Comparison of ENCODE assay signal across 11 cellular contexts in the genomic region with DNA sequence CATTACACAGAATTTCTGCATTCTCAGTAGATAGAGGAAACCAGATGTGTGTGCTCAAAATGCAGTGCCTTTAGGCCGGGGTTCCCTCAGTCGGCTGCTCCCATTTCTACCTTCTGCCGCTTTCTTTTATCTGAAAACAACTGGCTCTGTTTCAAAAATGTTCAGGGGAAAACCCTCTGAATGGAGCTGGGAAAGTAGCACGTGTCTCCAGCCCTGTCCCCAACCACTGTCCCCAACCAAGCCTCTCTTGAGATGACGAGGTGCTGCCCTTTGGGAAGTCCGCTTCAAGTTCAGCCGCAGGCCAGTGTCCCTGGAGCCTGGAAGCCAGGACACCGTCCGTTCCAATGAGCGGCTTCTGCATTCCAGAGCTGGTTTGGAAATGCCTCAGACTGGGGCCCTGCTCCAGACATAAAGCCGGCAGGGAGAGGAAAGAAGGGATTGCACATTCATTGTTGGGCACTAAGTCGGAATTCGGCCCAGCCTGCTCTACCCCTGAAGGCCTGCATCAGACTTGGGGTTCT.
DNase-seq lines count a peak whose midpoint lies in the region; ATAC-seq and TF ChIP-seq lines count a peak whose summit lies in the region.
"Had no signal": no experiment of that assay in that cellular context is flagged by ENCODE, and none has a peak within 500 bp of the region (broad histone marks: within the 10 kb centered on the region; RNA-seq: fewer than 3 reads in every experiment).

No MANE protein-coding gene starts in this region.

- H3K27ac Mint-ChIP-seq in brain, result peak overlapping the region in 3 of 5 experiments; percentile 58 to 89 (median 89)
- no peak overlapping the region for H3K27ac Mint-ChIP-seq in activated naive CD4-positive, alpha-beta T cell treated with anti-CD3 and anti-CD28 coated beads, Interleukin-2, amount 10 ng/mL, durations not matched to agents 7 days and 5 days
- H3K27ac Mint-ChIP-seq in stimulated activated memory B cell treated with anti-CD40 and anti-IgM and Interleukin-4, amounts not matched to agents 10 μg/mL and 1 μg/mL and 100 μg/mL, for 72 hours, result no peak overlapping the region
- H3K27ac Mint-ChIP-seq: activated CD4-positive, alpha-beta T cell treated with anti-CD3 and anti-CD28 coated beads for 36 hours; activated naive CD8-positive, alpha-beta T cell treated with anti-CD3 and anti-CD28 coated beads, Interleukin-2, amount 10 ng/mL, durations not matched to agents 7 days and 5 days had no signal

- peak overlapping the region; percentile 16 for H3K4me2 ChIP-seq in skeletal muscle satellite cell (ENCODE audit: low read length)

- H3K36me3 ChIP-seq in skeletal muscle satellite cell (ENCODE audit: insufficient read depth, low read length), result peaks cover 18% of the 10 kb centered on the region

- H3K4me1 Mint-ChIP-seq in brain, result peaks cover 27% of the 10 kb centered on the region
- no peaks in the 10 kb centered on the region for H3K4me1 Mint-ChIP-seq in activated naive CD4-positive, alpha-beta T cell treated with anti-CD3 and anti-CD28 coated beads, Interleukin-2, amount 10 ng/mL, durations not matched to agents 7 days and 5 days
- peaks cover 13% of the 10 kb centered on the region for H3K4me1 Mint-ChIP-seq in stimulated activated memory B cell treated with anti-CD40 and anti-IgM and Interleukin-4, amounts not matched to agents 10 μg/mL and 1 μg/mL and 100 μg/mL, for 72 hours
- H3K4me1 Mint-ChIP-seq: activated CD4-positive, alpha-beta T cell treated with anti-CD3 and anti-CD28 coated beads for 36 hours; activated naive CD8-positive, alpha-beta T cell treated with anti-CD3 and anti-CD28 coated beads, Interleukin-2, amount 10 ng/mL, durations not matched to agents 7 days and 5 days had no signal

- no peaks in the 10 kb centered on the region for H3K27me3 ChIP-seq in skeletal muscle satellite cell (ENCODE audit: control insufficient read depth, insufficient read depth, low read length)

- H3K9me3 Mint-ChIP-seq in brain, result no peaks in the 10 kb centered on the region
- no peaks in the 10 kb centered on the region for H3K9me3 Mint-ChIP-seq in activated naive CD4-positive, alpha-beta T cell treated with anti-CD3 and anti-CD28 coated beads, Interleukin-2, amount 10 ng/mL, durations not matched to agents 7 days and 5 days
- no peaks in the 10 kb centered on the region for H3K9me3 Mint-ChIP-seq in stimulated activated memory B cell treated with anti-CD40 and anti-IgM and Interleukin-4, amounts not matched to agents 10 μg/mL and 1 μg/mL and 100 μg/mL, for 72 hours
- H3K9me3 Mint-ChIP-seq: activated naive CD8-positive, alpha-beta T cell treated with anti-CD3 and anti-CD28 coated beads, Interleukin-2, amount 10 ng/mL, durations not matched to agents 7 days and 5 days had no signal

- TF ChIP-seq CTCF in brain (conservative IDR thresholded peaks at IDR 0.05), result no peak

- DNase-seq in GM04503 (ENCODE audit: low read depth), result peak; percentile 71
- DNase-seq in islet precursor cell, result peak; percentile 85
- DNase-seq in activated CD4-positive, CD25-positive, alpha-beta regulatory T cell (lab: John Stamatoyannopoulos, UW), result no peak
- DNase-seq in activated naive CD4-positive, alpha-beta T cell treated with anti-CD3 and anti-CD28 coated beads, Interleukin-2, amount 10 ng/mL, durations not matched to agents 7 days and 5 days, result no peak
- DNase-seq in stimulated activated naive CD8-positive, alpha-beta T cell treated with anti-CD3 and anti-CD28 coated beads, Interleukin-15, Interleukin-2, amounts not matched to agents 100 U/mL and 50 U/mL, for 24 hours, result no peak
- DNase-seq: activated CD4-positive, alpha-beta T cell treated with anti-CD3 and anti-CD28 coated beads for 36 hours; activated naive CD8-positive, alpha-beta T cell treated with anti-CD3 and anti-CD28 coated beads, Interleukin-2, amount 10 ng/mL, durations not matched to agents 7 days and 5 days; NCI-H1930 had no signal

- peak overlapping the region; percentile 19 for H3K9ac ChIP-seq in skeletal muscle satellite cell (ENCODE audit: low read depth, low read length)

- H3K9me3 ChIP-seq in skeletal muscle satellite cell (replicated peaks; ENCODE audit: low read length), result no peaks in the 10 kb centered on the region

- no peak overlapping the region for H3K4me3 Mint-ChIP-seq in brain
- no peak overlapping the region for H3K4me3 Mint-ChIP-seq in activated naive CD4-positive, alpha-beta T cell treated with anti-CD3 and anti-CD28 coated beads, Interleukin-2, amount 10 ng/mL, durations not matched to agents 7 days and 5 days
- no peak overlapping the region for H3K4me3 Mint-ChIP-seq in stimulated activated memory B cell treated with anti-CD40 and anti-IgM and Interleukin-4, amounts not matched to agents 10 μg/mL and 1 μg/mL and 100 μg/mL, for 72 hours
- H3K4me3 Mint-ChIP-seq: activated CD4-positive, alpha-beta T cell treated with anti-CD3 and anti-CD28 coated beads for 36 hours; activated naive CD8-positive, alpha-beta T cell treated with anti-CD3 and anti-CD28 coated beads, Interleukin-2, amount 10 ng/mL, durations not matched to agents 7 days and 5 days had no signal

- H3K36me3 Mint-ChIP-seq in brain, result peaks cover 12% of the 10 kb centered on the region
- peaks cover 2% of the 10 kb centered on the region for H3K36me3 Mint-ChIP-seq in activated naive CD4-positive, alpha-beta T cell treated with anti-CD3 and anti-CD28 coated beads, Interleukin-2, amount 10 ng/mL, durations not matched to agents 7 days and 5 days
- peaks cover 36% of the 10 kb centered on the region for H3K36me3 Mint-ChIP-seq in stimulated activated memory B cell treated with anti-CD40 and anti-IgM and Interleukin-4, amounts not matched to agents 10 μg/mL and 1 μg/mL and 100 μg/mL, for 72 hours
- H3K36me3 Mint-ChIP-seq: activated naive CD8-positive, alpha-beta T cell treated with anti-CD3 and anti-CD28 coated beads, Interleukin-2, amount 10 ng/mL, durations not matched to agents 7 days and 5 days had no signal

- ATAC-seq in stimulated activated naive CD8-positive, alpha-beta T cell treated with anti-CD3 and anti-CD28 coated beads, Interleukin-15, Interleukin-2, amounts not matched to agents 100 U/mL and 50 U/mL, for 24 hours, result no peak
- ATAC-seq in stimulated activated memory B cell treated with anti-CD40 and anti-IgM and Interleukin-4, amounts not matched to agents 10 μg/mL and 1 μg/mL and 100 μg/mL, for 72 hours, result no peak
- ATAC-seq: activated CD4-positive, alpha-beta T cell treated with anti-CD3 and anti-CD28 coated beads for 36 hours had no signal

- no peak overlapping the region for H3K4me3 ChIP-seq in skeletal muscle satellite cell (ENCODE audit: low read length)

- CTCF ChIA-PET in activated naive CD4-positive, alpha-beta T cell treated with anti-CD3 and anti-CD28 coated beads, Interleukin-2, amount 10 ng/mL, durations not matched to agents 7 days and 5 days (lab: Charles Lee), result no interaction called here

- H3K27me3 Mint-ChIP-seq in brain, result no peaks in the 10 kb centered on the region
- H3K27me3 Mint-ChIP-seq in activated naive CD4-positive, alpha-beta T cell treated with anti-CD3 and anti-CD28 coated beads, Interleukin-2, amount 10 ng/mL, durations not matched to agents 7 days and 5 days, result no peaks in the 10 kb centered on the region
- H3K27me3 Mint-ChIP-seq in stimulated activated memory B cell treated with anti-CD40 and anti-IgM and Interleukin-4, amounts not matched to agents 10 μg/mL and 1 μg/mL and 100 μg/mL, for 72 hours, result no peaks in the 10 kb centered on the region
- H3K27me3 Mint-ChIP-seq: activated CD4-positive, alpha-beta T cell treated with anti-CD3 and anti-CD28 coated beads for 36 hours; activated naive CD8-positive, alpha-beta T cell treated with anti-CD3 and anti-CD28 coated beads, Interleukin-2, amount 10 ng/mL, durations not matched to agents 7 days and 5 days had no signal

- peaks cover 22% of the 10 kb centered on the region for H3K4me1 ChIP-seq in skeletal muscle satellite cell (ENCODE audit: control insufficient read depth, insufficient read depth, low read length)

Comparison
In these comparisons a context has a peak if more than half of its experiments do, and no peak if none do; other contexts are left out.
1. DNase-seq: peak in GM04503 (single experiment) and islet precursor cell (single experiment); none in activated CD4-positive, CD25-positive, alpha-beta regulatory T cell (0 of 4), activated naive CD4-positive, alpha-beta T cell treated with anti-CD3 and anti-CD28 coated beads, Interleukin-2, amount 10 ng/mL, durations not matched to agents 7 days and 5 days (single experiment) and stimulated activated naive CD8-positive, alpha-beta T cell treated with anti-CD3 and anti-CD28 coated beads, Interleukin-15, Interleukin-2, amounts not matched to agents 100 U/mL and 50 U/mL, for 24 hours (single experiment).
2. H3K27ac Mint-ChIP-seq: peak in brain (3 of 5); none in activated naive CD4-positive, alpha-beta T cell treated with anti-CD3 and anti-CD28 coated beads, Interleukin-2, amount 10 ng/mL, durations not matched to agents 7 days and 5 days (single experiment) and stimulated activated memory B cell treated with anti-CD40 and anti-IgM and Interleukin-4, amounts not matched to agents 10 μg/mL and 1 μg/mL and 100 μg/mL, for 72 hours (single experiment).